8 cellular contexts compared by ENCODE assay signal in the genomic region with DNA sequence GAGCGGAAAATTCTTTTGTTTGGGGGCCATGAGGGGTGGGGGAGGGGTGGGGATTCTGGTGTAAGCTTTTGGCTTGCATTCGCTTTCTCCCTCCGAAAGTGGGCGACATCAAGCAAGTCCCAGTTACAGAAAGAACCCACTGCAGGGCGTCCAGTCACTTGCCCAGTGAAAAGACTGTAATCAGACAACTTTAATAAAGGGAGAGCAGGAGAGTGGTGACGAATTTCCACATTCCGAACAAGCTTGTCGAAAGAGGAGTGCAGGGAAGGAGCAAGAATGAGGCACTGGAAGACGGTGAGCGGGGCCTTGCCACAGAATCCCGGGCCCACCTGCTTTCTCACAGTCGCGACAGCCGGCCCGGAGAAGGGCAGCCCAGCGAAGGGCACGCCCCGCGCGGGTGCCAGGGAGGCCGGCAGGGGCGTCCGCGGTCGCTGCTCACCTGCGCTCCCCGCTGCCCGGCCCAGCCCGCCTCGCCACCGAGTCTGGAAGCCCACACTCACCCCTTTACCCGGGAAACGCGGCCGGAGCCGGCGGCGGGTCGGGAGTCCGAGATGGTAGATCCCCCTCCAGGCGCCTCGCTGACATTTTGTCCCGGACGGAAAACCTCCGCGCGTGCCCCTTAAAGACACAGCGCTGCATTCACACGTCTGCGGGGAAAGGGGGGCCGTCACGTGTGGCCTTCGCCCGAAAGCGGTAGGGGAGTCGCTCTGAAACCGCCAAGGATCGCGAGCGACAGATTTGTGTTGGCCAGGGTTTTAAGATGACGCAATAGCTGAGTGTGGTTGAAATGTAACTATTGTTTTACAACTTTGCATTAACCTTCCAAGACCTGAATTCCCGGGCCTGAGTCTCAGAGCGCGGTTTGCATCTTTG. TPM values are rescaled to one million over a fixed set of nuclear protein-coding genes. Genes with fewer than 3 reads are reported as not detected.
DNase-seq lines count a peak whose midpoint lies in the region; ATAC-seq and TF ChIP-seq lines count a peak whose summit lies in the region.

A gene with protein sequence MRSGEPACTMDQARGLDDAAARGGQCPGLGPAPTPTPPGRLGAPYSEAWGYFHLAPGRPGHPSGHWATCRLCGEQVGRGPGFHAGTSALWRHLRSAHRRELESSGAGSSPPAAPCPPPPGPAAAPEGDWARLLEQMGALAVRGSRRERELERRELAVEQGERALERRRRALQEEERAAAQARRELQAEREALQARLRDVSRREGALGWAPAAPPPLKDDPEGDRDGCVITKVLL (minus strand): TSS at position 675 of the 873 bp plus-strand sequence. CDS start 9,407 bp downstream, outside the sequence.

- peak within 1 kb of the TSS; percentile 19 for H3K27ac Mint-ChIP-seq in T-helper 1 cell treated with Interleukin-12 subunit alpha and Interleukin-12 subunit beta and Interleukin-4 antibody, amounts not matched to agents 30 μg/mL and 1 μg/mL, for 36 hours

- no peaks in the 10 kb centered on the region for H3K9me3 ChIP-seq in prostate gland

- H3K27me3 Mint-ChIP-seq in T-helper 1 cell treated with Interleukin-12 subunit alpha and Interleukin-12 subunit beta and Interleukin-4 antibody, amounts not matched to agents 30 μg/mL and 1 μg/mL, for 36 hours (ENCODE audit: low read depth) = peaks cover 26% of the 10 kb centered on the region

- CTCF ChIA-PET in HEK293T (lab: Yijun Ruan, JAX) = interaction anchor here (0.6 kb wide), 1 partner anchor 1880 kb away, joined by 4 read pairs; no protein-coding TSS in a partner anchor

- no peaks in the 10 kb centered on the region for H3K27me3 ChIP-seq in prostate gland (replicated peaks; ENCODE audit: insufficient read depth)

- H3K4me3 ChIP-seq in prostate gland = peak within 1 kb of the TSS; percentile 72 to 80

- POLR2A ChIA-PET in HEK293T (lab: Yijun Ruan, JAX) = interaction anchor here (0.6 to 2.5 kb wide), 12 partner anchors 10 to 405 kb away, joined by 3 to 13 read pairs (median 4); a partner anchor contains a TSS

- peaks cover 2% of the 10 kb centered on the region for H3K36me3 Mint-ChIP-seq in T-helper 1 cell treated with Interleukin-12 subunit alpha and Interleukin-12 subunit beta and Interleukin-4 antibody, amounts not matched to agents 30 μg/mL and 1 μg/mL, for 36 hours (ENCODE audit: low read depth)

- peak within 1 kb of the TSS; percentile 89 for H3K4me3 Mint-ChIP-seq in T-helper 1 cell treated with Interleukin-12 subunit alpha and Interleukin-12 subunit beta and Interleukin-4 antibody, amounts not matched to agents 30 μg/mL and 1 μg/mL, for 36 hours

- ATAC-seq in left ventricle myocardium superior = peak; percentile 87

- under 1% methylated on average over 55 of the region's 64 CpGs for WGBS in prostate gland

- peak; percentile 41 for DNase-seq in GF-D8 (lab: John Stamatoyannopoulos, UW)
- DNase-seq in HEK293T (ENCODE audit: extremely low spot score) = peak; percentile 71
- peak; percentile 61 for DNase-seq in NCI-H1105 treated with DMSO at 0.1 percent for 48 hours (lab: John Stamatoyannopoulos, UW)
- peak in 57 of 58 donors; percentile 34 to 86 (median 68) for DNase-seq in anterior cingulate cortex (lab: John Stamatoyannopoulos, UW)
- DNase-seq in left ventricle myocardium superior = peak; percentile 78
- DNase-seq in prostate gland (ENCODE audit: low spot score) = peak; percentile 71
- no peak for DNase-seq in GOT3 (lab: John Stamatoyannopoulos, UW)

- peak; percentile 6 for TF ChIP-seq POLR2A in prostate gland (IDR thresholded peaks at IDR 0.05)

- H3K9me3 Mint-ChIP-seq in T-helper 1 cell treated with Interleukin-12 subunit alpha and Interleukin-12 subunit beta and Interleukin-4 antibody, amounts not matched to agents 30 μg/mL and 1 μg/mL, for 36 hours = peaks cover 4% of the 10 kb centered on the region

- H3K4me1 ChIP-seq in prostate gland (replicated peaks) = no peaks in the 10 kb centered on the region

- peak in 1 of 4 experiments; percentile 33 for TF ChIP-seq CTCF in prostate gland (IDR thresholded peaks at IDR 0.05)

- H3K36me3 ChIP-seq in prostate gland = no peaks in the 10 kb centered on the region

- peak within 1 kb of the TSS; percentile 94 to 96 for H3K27ac ChIP-seq in prostate gland

- intact Hi-C loops in left ventricle myocardium superior (cut with micrococcal nuclease) (no loop called here), prostate gland (cut with DNase I) (loop anchor here (10.0 kb wide), 1 partner anchor 48 kb away; no protein-coding TSS in a partner anchor)

- peaks cover 11% of the 10 kb centered on the region for H3K4me1 Mint-ChIP-seq in T-helper 1 cell treated with Interleukin-12 subunit alpha and Interleukin-12 subunit beta and Interleukin-4 antibody, amounts not matched to agents 30 μg/mL and 1 μg/mL, for 36 hours (ENCODE audit: low read depth)

TF ChIP-seq in HEK293T, 16 proteins besides CTCF, POLR2A, EP300 and RAD21:
- TF ChIP-seq FOXK2 (IDR thresholded peaks at IDR 0.05) (no peak), BHLHE40 (IDR thresholded peaks at IDR 0.05; ENCODE audit: borderline replicate concordance) (no peak), FOXM1 (IDR thresholded peaks at IDR 0.05; ENCODE audit: borderline replicate concordance) (no peak), TARDBP (IDR thresholded peaks at IDR 0.05) (no peak), L3MBTL2 (conservative IDR thresholded peaks at IDR 0.05) (peak; percentile 90), HDGF (IDR thresholded peaks at IDR 0.05; ENCODE audit: borderline replicate concordance) (no peak), SP1 (IDR thresholded peaks at IDR 0.05) (no peak)
- TF ChIP-seq, protein P1, sequence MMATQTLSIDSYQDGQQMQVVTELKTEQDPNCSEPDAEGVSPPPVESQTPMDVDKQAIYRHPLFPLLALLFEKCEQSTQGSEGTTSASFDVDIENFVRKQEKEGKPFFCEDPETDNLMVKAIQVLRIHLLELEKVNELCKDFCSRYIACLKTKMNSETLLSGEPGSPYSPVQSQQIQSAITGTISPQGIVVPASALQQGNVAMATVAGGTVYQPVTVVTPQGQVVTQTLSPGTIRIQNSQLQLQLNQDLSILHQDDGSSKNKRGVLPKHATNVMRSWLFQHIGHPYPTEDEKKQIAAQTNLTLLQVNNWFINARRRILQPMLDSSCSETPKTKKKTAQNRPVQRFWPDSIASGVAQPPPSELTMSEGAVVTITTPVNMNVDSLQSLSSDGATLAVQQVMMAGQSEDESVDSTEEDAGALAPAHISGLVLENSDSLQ (IDR thresholded peaks at IDR 0.05) = no peak

RNA-seq across cellular contexts. Expression of the gene that starts here (rescaled TPM):
- total RNA-seq in left ventricle myocardium superior (4.7 TPM), prostate gland (10 to 100 TPM; 11.9 to 25.3 TPM)
